18 cellular contexts compared by ENCODE assay signal in the genomic region with DNA sequence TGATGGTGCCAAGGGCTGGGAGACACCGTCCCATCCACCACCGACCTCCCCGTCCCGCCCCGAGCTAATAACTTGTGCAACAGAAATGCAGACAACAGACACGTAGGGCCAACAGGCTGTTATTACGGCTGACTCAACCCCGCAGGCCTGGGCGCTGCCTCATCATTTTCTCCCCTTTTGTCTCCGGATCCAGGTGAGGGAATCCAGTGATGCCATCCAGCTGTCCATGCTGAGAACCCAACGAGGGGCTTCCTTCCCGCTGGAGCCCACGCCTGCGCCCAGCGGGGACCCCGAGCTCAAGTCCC. TPM values are rescaled to one million over a fixed set of nuclear protein-coding genes. Genes with fewer than 3 reads are reported as not detected.
DNase-seq lines count a peak whose midpoint lies in the region; ATAC-seq and TF ChIP-seq lines count a peak whose summit lies in the region.
"Had no signal": no experiment of that assay in that cellular context is flagged by ENCODE, and none has a peak within 500 bp of the region (broad histone marks: within the 10 kb centered on the region; RNA-seq: fewer than 3 reads in every experiment).

No MANE protein-coding gene starts in this region.

- no peak overlapping the region for H2BK120ac ChIP-seq in IMR-90 (ENCODE audit: low read depth, low read length)

- H4K8ac ChIP-seq in IMR-90 (ENCODE audit: low read depth in 2 of 2, low read length in 2 of 2): no peak overlapping the region

- H3K18ac ChIP-seq in IMR-90 (ENCODE audit: low read depth, low read length): no peak overlapping the region

- H4K20me1 ChIP-seq in IMR-90 (ENCODE audit: insufficient read depth, low read length): no peaks in the 10 kb centered on the region; the same call in 1 of the 2 replicates

- H3K4me2 ChIP-seq in IMR-90 (ENCODE audit: low read depth, low read length): no peak overlapping the region

- H2AFZ ChIP-seq in IMR-90 (replicated peaks; ENCODE audit: low read length, poor library complexity): no peak overlapping the region

- H3K27me3 ChIP-seq in IMR-90 (ENCODE audit: control insufficient read depth, insufficient read depth, low read length): peaks cover 14% of the 10 kb centered on the region
- H3K27me3 ChIP-seq: MG63, Peyer's patch had no signal

- no peak overlapping the region for H4K91ac ChIP-seq in IMR-90 (ENCODE audit: insufficient read depth, low read depth, low read length)

- in situ Hi-C loops in IMR-90 (cut with MboI; ENCODE audit: low sequenced_read_pairs): no loop called here

- H2AK9ac ChIP-seq in IMR-90 (replicated peaks; ENCODE audit: low read depth, low read length, poor library complexity): no peak overlapping the region

- peaks cover 0 to under 1% of the 10 kb centered on the region in 2 experiments; a peak in 1 of 4 replicates for H3K79me1 ChIP-seq in IMR-90 (ENCODE audit: low read depth in 1 of 2, low read length in 2 of 2)

- no peak overlapping the region for H3K9ac ChIP-seq in IMR-90 (ENCODE audit: low read depth, low read length)

- no peaks in the 10 kb centered on the region for H3K36me3 ChIP-seq in IMR-90 (ENCODE audit: control insufficient read depth, insufficient read depth, low read length)
- H3K36me3 ChIP-seq: brain microvascular endothelial cell, MG63, prostate gland had no signal

- no peak overlapping the region for H2BK20ac ChIP-seq in IMR-90 (ENCODE audit: low read depth, low read length)

- no peak for TF ChIP-seq POLR2A in IMR-90 (IDR thresholded peaks at IDR 0.05; ENCODE audit: low read depth, low read length)

- H2BK5ac ChIP-seq in IMR-90 (ENCODE audit: low read depth, low read length, poor library complexity, severe bottlenecking): no peak overlapping the region

- WGBS in IMR-90 (ENCODE audit: extremely low coverage in 2 of 2, insufficient read length in 1 of 2), 2 experiments: 56% methylated on average over 14 of the region's 16 CpGs; no CpG with 5 or more reads in 1 of the 2 experiments

- no peak overlapping the region for H4K5ac ChIP-seq in IMR-90 (ENCODE audit: low read depth, low read length)

- intact Hi-C loops in IMR-90 (cut with micrococcal nuclease): no loop called here

- ATAC-seq in IMR-90 (ENCODE audit: low read depth): no peak
- ATAC-seq: naive thymus-derived CD4-positive, alpha-beta T cell had no signal

- H2AK5ac ChIP-seq in IMR-90 (ENCODE audit: low read depth, low read length): no peak overlapping the region

- CTCF ChIA-PET in IMR-90 (lab: Yijun Ruan, JAX): no interaction called here

- peaks cover 12% of the 10 kb centered on the region for H3K4me1 ChIP-seq in IMR-90 (ENCODE audit: control insufficient read depth, insufficient read depth, low read length)
- H3K4me1 ChIP-seq: prostate gland had no signal

- H3K23ac ChIP-seq in IMR-90 (ENCODE audit: low read depth, low read length): no peak overlapping the region

- H2BK15ac ChIP-seq in IMR-90 (ENCODE audit: low read depth, low read length): no peak overlapping the region

- peaks cover 4% of the 10 kb centered on the region; the same call in 1 of the 2 replicates for H3K9me1 ChIP-seq in IMR-90 (ENCODE audit: insufficient read depth, low read length)

- H3K56ac ChIP-seq in IMR-90 (ENCODE audit: extremely low read depth, insufficient read depth, low read length): no peak overlapping the region

- H3K9me3 ChIP-seq in IMR-90 (ENCODE audit: control insufficient read depth, insufficient read depth, low read length): no peaks in the 10 kb centered on the region
- H3K9me3 ChIP-seq: MG63, Peyer's patch, prostate gland had no signal

- POLR2A ChIA-PET in IMR-90 (lab: Charles Lee; ENCODE audit: unreplicated experiment): no interaction called here

- TF ChIP-seq CTCF in IMR-90 (conservative IDR thresholded peaks at IDR 0.05; ENCODE audit: low read depth, low read length): no peak

- no peak overlapping the region for H3K27ac ChIP-seq in IMR-90 (ENCODE audit: insufficient read depth, low read length)
- H3K27ac ChIP-seq: brain microvascular endothelial cell, prostate gland, WERI-Rb-1 had no signal

- no peak overlapping the region for H3K4me3 ChIP-seq in IMR-90 (ENCODE audit: insufficient read depth, low read depth, low read length)
- H3K4me3 ChIP-seq: MG63, Peyer's patch, prostate gland had no signal

- dilution Hi-C loops in IMR-90 (cut with HindIII; ENCODE audit: low sequenced_read_pairs, unreplicated experiment): no loop called here

- no peak overlapping the region for H3K4ac ChIP-seq in IMR-90 (ENCODE audit: low read depth, low read length)

- no peak for TF ChIP-seq RAD21 in IMR-90 (IDR thresholded peaks at IDR 0.05; ENCODE audit: low read length)

- DNase-seq in Daoy (ENCODE audit: low read depth): peak; percentile 41
- DNase-seq in IMR-90: no peak
- DNase-seq in glomerular visceral epithelial cell (ENCODE audit: extremely low spot score): peak; percentile 24
- no peak for DNase-seq in middle frontal gyrus (ENCODE audit: extremely low spot score, low spot score)
- no peak for DNase-seq in GDM1 (lab: John Stamatoyannopoulos, UW)
- DNase-seq: activated CD4-positive, alpha-beta memory T cell treated with anti-CD3 and anti-CD28 coated beads, Interleukin-2, amount 10 ng/mL, durations not matched to agents 7 days and 5 days; activated T-cell treated with anti-CD3 and anti-CD28 coated beads, Interleukin-2, amount 50 U/mL, for 48 hours; brain microvascular endothelial cell; dermis blood vessel endothelial cell; DND-41; erythroblast; MG63; naive thymus-derived CD4-positive, alpha-beta T cell; NCI-H2029 treated with DMSO at 0.1 percent for 48 hours; stimulated activated naive CD4-positive, alpha-beta T cell; WERI-Rb-1 had no signal

- no TSS peak for BruUV-seq in IMR-90 (replicated peaks; lab: Mats Ljungman, UMichigan)

- no peak overlapping the region for H3K14ac ChIP-seq in IMR-90 (replicated peaks; ENCODE audit: low read depth, low read length)

TF ChIP-seq in IMR-90, 13 proteins besides CTCF, POLR2A, EP300 and RAD21:
- TF ChIP-seq MXI1 (IDR thresholded peaks at IDR 0.05; ENCODE audit: borderline replicate concordance, low read depth, low read length) (no peak), FOS (IDR thresholded peaks at IDR 0.05; ENCODE audit: low read depth, low read length) (no peak), NFE2L2 (IDR thresholded peaks at IDR 0.05; ENCODE audit: low read depth, low read length) (no peak), RCOR1 (IDR thresholded peaks at IDR 0.05; ENCODE audit: insufficient replicate concordance, low read length) (no peak), BHLHE40 (IDR thresholded peaks at IDR 0.05; ENCODE audit: low read depth, low read length) (no peak), MAFK (IDR thresholded peaks at IDR 0.05; ENCODE audit: low read depth, low read length) (peak; percentile 20; the same call in 1 of the 2 replicates), CEBPB (IDR thresholded peaks at IDR 0.05; ENCODE audit: low read depth, low read length) (0 out of 2 replicates have a peak, but pooled peaks have one; percentile 20), CHD1 (IDR thresholded peaks at IDR 0.05; ENCODE audit: low read depth, low read length) (no peak), MAZ (IDR thresholded peaks at IDR 0.05; ENCODE audit: borderline replicate concordance, low read depth, low read length) (no peak)
- TF ChIP-seq, protein P1, sequence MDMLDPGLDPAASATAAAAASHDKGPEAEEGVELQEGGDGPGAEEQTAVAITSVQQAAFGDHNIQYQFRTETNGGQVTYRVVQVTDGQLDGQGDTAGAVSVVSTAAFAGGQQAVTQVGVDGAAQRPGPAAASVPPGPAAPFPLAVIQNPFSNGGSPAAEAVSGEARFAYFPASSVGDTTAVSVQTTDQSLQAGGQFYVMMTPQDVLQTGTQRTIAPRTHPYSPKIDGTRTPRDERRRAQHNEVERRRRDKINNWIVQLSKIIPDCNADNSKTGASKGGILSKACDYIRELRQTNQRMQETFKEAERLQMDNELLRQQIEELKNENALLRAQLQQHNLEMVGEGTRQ (IDR thresholded peaks at IDR 0.05; ENCODE audit: low read depth, low read length): no peak
- TF ChIP-seq, protein P2, sequence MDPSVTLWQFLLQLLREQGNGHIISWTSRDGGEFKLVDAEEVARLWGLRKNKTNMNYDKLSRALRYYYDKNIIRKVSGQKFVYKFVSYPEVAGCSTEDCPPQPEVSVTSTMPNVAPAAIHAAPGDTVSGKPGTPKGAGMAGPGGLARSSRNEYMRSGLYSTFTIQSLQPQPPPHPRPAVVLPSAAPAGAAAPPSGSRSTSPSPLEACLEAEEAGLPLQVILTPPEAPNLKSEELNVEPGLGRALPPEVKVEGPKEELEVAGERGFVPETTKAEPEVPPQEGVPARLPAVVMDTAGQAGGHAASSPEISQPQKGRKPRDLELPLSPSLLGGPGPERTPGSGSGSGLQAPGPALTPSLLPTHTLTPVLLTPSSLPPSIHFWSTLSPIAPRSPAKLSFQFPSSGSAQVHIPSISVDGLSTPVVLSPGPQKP (IDR thresholded peaks at IDR 0.05; ENCODE audit: borderline replicate concordance, low read depth, low read length): no peak

RNA-seq across cellular contexts. Expression of gene DIRAS1, which starts 6.4 kb away (rescaled TPM):
- 0.63 and 1.5 TPM in 2 replicates for total RNA-seq in Daoy (2014; rRNA removed; shearing (Covaris generic))
- 1.4 and 2.5 TPM in 2 replicates for total RNA-seq in IMR-90 (2012; rRNA removed)
- 10.3 and 14.0 TPM in 2 replicates for polyA plus RNA-seq in IMR-90 (2012; rRNA removed)
- 5.3 and 12.6 TPM in 2 replicates for polyA plus RNA-seq in IMR-90 (2012; cell fraction: cytosol; rRNA removed)
- 9.8 and 18.4 TPM in 2 replicates for polyA plus RNA-seq in IMR-90 (2012; cell fraction: nucleus; rRNA removed; ENCODE audit: low replicate concordance)
- total RNA-seq: activated CD4-positive, alpha-beta memory T cell treated with anti-CD3 and anti-CD28 coated beads, Interleukin-2, amount 10 ng/mL, durations not matched to agents 7 days and 5 days had no signal
- polyA plus RNA-seq: naive thymus-derived CD4-positive, alpha-beta T cell had no signal

RNA-seq across cellular contexts. Expression of gene SLC39A3, which starts 12.2 kb away (rescaled TPM):
- 41.4 and 49.7 TPM in 2 replicates for total RNA-seq in Daoy (2014; rRNA removed; shearing (Covaris generic))
- total RNA-seq in IMR-90 (2012; rRNA removed): 12.4 and 12.8 TPM in 2 replicates
- polyA plus RNA-seq in IMR-90 (2012; rRNA removed): 38.2 and 45.1 TPM in 2 replicates
- 47.7 and 51.5 TPM in 2 replicates for polyA plus RNA-seq in IMR-90 (2012; cell fraction: cytosol; rRNA removed)
- 12.3 and 24.3 TPM in 2 replicates for polyA plus RNA-seq in IMR-90 (2012; cell fraction: nucleus; rRNA removed; ENCODE audit: low replicate concordance)

RNA-seq across cellular contexts. Expression of gene GNG7, which starts 25.1 kb away (rescaled TPM):
- 0.23 and 0.33 TPM in 2 replicates for total RNA-seq in Daoy (2014; rRNA removed; shearing (Covaris generic))
- under 0.01 TPM in 2 replicates for total RNA-seq in IMR-90 (2012; rRNA removed)
- 0.19 and 0.21 TPM in 2 replicates for polyA plus RNA-seq in IMR-90 (2012; rRNA removed)
- 0.29 and 0.43 TPM in 2 replicates for polyA plus RNA-seq in IMR-90 (2012; cell fraction: cytosol; rRNA removed)
- 0.37 and 0.46 TPM in 2 replicates for polyA plus RNA-seq in IMR-90 (2012; cell fraction: nucleus; rRNA removed; ENCODE audit: low replicate concordance)

RNA-seq across cellular contexts. Expression of gene SGTA, which starts 55.5 kb away (rescaled TPM):
- total RNA-seq in Daoy (2014; rRNA removed; shearing (Covaris generic)): 81.5 and 91.2 TPM in 2 replicates
- total RNA-seq in IMR-90 (2012; rRNA removed): 17.4 and 20.6 TPM in 2 replicates
- polyA plus RNA-seq in IMR-90 (2012; rRNA removed): 72.9 and 89.7 TPM in 2 replicates
- polyA plus RNA-seq in IMR-90 (2012; cell fraction: cytosol; rRNA removed): 87.9 and 139 TPM in 2 replicates
- 60.8 and 101 TPM in 2 replicates for polyA plus RNA-seq in IMR-90 (2012; cell fraction: nucleus; rRNA removed; ENCODE audit: low replicate concordance)

RNA-seq across cellular contexts. Expression of gene THOP1, which starts 57.7 kb away (rescaled TPM):
- total RNA-seq in Daoy (2014; rRNA removed; shearing (Covaris generic)): 240 and 251 TPM in 2 replicates
- total RNA-seq in IMR-90 (2012; rRNA removed): 57.5 and 62.8 TPM in 2 replicates
- 91.9 and 110 TPM in 2 replicates for polyA plus RNA-seq in IMR-90 (2012; rRNA removed)
- polyA plus RNA-seq in IMR-90 (2012; cell fraction: cytosol; rRNA removed): 95.4 and 118 TPM in 2 replicates
- 119 and 345 TPM in 2 replicates for polyA plus RNA-seq in IMR-90 (2012; cell fraction: nucleus; rRNA removed; ENCODE audit: low replicate concordance)

Comparison
In these comparisons a context has a peak if more than half of its experiments do, and no peak if none do; other contexts are left out.
1. DNase-seq: peak in Daoy (single experiment) and glomerular visceral epithelial cell (single experiment); none in IMR-90 (single experiment), middle frontal gyrus (single experiment) and GDM1 (single experiment).